10 cellular contexts compared by ENCODE assay signal in genomic region chr7:156532016-156532602, GRCh38.
"Had no signal": no experiment of that assay in that cellular context is flagged by ENCODE, and none has a peak within 500 bp of the region (broad histone marks: within the 10 kb centered on the region; RNA-seq: fewer than 3 reads in every experiment).

No MANE protein-coding gene starts in this region.

- H2AFZ ChIP-seq: GM23248 had no signal

- FAIRE-seq: HTR-8/SVneo had no signal

- H3K9ac ChIP-seq: GM23248, KMS-11 had no signal

- H3K27ac Mint-ChIP-seq: HFFc6 had no signal

- H3K9me3 ChIP-seq: HAP-1 had no signal

- H3K4me1 ChIP-seq: HAP-1 had no signal

- H3K4me2 ChIP-seq: KMS-11 had no signal

- H3K4me3 ChIP-seq: GM23248, HAP-1 had no signal

- H3K27ac ChIP-seq: GM23248, KMS-11 had no signal

- H3K36me3 ChIP-seq: HAP-1 had no signal

- ATAC-seq: HCT116 had no signal

- DNase-seq: GM23248, GOT3, H7, HFFc6, Karpas-422, KBM-7 had no signal

- H3K4me3 Mint-ChIP-seq: HFFc6 had no signal
